ENCODE assay signal across 8 cellular contexts in genomic region chr1:155017021-155017945, GRCh38. TPM values are rescaled to one million over a fixed set of nuclear protein-coding genes. Genes with fewer than 3 reads are reported as not detected.
A peak's percentile ranks its signal among the peaks of the same experiment; 100 is the strongest.
DNase-seq lines count a peak whose midpoint lies in the region; ATAC-seq, FAIRE-seq and TF ChIP-seq lines count a peak whose summit lies in the region.

No MANE protein-coding gene starts in this region.

- TF ChIP-seq CTCF in GM12864 (IDR thresholded peaks at IDR 0.05; ENCODE audit: low read depth, low read length, missing control alignments), result peak; percentile 100
- TF ChIP-seq CTCF in astrocyte (IDR thresholded peaks at IDR 0.05; ENCODE audit: insufficient read depth, low read depth, low read length), result peak; percentile 84
- TF ChIP-seq CTCF in retinal pigment epithelial cell (conservative IDR thresholded peaks at IDR 0.05; ENCODE audit: low read depth, low read length), result peak; percentile 99

- no peaks in the 10 kb centered on the region for H3K9me3 Mint-ChIP-seq in astrocyte (ENCODE audit: unreplicated experiment)

- H3K4me3 Mint-ChIP-seq in astrocyte (ENCODE audit: unreplicated experiment), result peak overlapping the region; percentile 45

- no peaks in the 10 kb centered on the region for H3K9me3 ChIP-seq in astrocyte (ENCODE audit: insufficient read depth, low read depth, low read length)

- H4K20me1 ChIP-seq in astrocyte (ENCODE audit: insufficient read depth, low read length), result peaks cover 32% of the 10 kb centered on the region

- FAIRE-seq in astrocyte (lab: Jason Lieb, UNC), result no peak

- H3K27ac Mint-ChIP-seq in astrocyte (ENCODE audit: unreplicated experiment), result peak overlapping the region; percentile 81

- peaks cover 9% of the 10 kb centered on the region for H3K4me1 ChIP-seq in astrocyte (ENCODE audit: insufficient read depth, low read length)

- no peak for DNase-seq in GM12864 (ENCODE audit: low read depth)
- peak; percentile 86 for DNase-seq in NCI-H1436 (lab: John Stamatoyannopoulos, UW)
- DNase-seq in T-helper 9 cell, result peak; percentile 88
- DNase-seq in astrocyte (ENCODE audit: low read depth), result peak; percentile 77
- DNase-seq in hippocampal formation (lab: John Stamatoyannopoulos, UW), result peak; percentile 84 to 87
- peak; percentile 56 for DNase-seq in retinal pigment epithelial cell (ENCODE audit: low read depth)
- DNase-seq in DMS153 (lab: John Stamatoyannopoulos, UW), result no peak

- peak overlapping the region; percentile 78 for H3K4me2 ChIP-seq in astrocyte (ENCODE audit: low read length)

- peak overlapping the region; percentile 19 for H3K27ac ChIP-seq in astrocyte (ENCODE audit: low read depth, low read length)

- H3K36me3 ChIP-seq in astrocyte (ENCODE audit: insufficient read depth, low read length), result no peaks in the 10 kb centered on the region

- no peaks in the 10 kb centered on the region for H3K79me2 ChIP-seq in astrocyte (ENCODE audit: insufficient read depth, low read length)

- peak; percentile 70 for ATAC-seq in HG02588 (IDR thresholded peaks at IDR 0.05; ENCODE audit: unreplicated experiment)

- H3K4me3 ChIP-seq in GM12864 (ENCODE audit: low read depth, low read length), result peak overlapping the region; percentile 46
- H3K4me3 ChIP-seq in astrocyte (ENCODE audit: insufficient read depth, low read depth, low read length), result no peak overlapping the region
- H3K4me3 ChIP-seq in retinal pigment epithelial cell (ENCODE audit: low read length), result peak overlapping the region; percentile 30

- H3K27me3 ChIP-seq in astrocyte (ENCODE audit: insufficient read depth, low read length), result no peaks in the 10 kb centered on the region

- peak overlapping the region; percentile 43 for H2AFZ ChIP-seq in astrocyte (ENCODE audit: low read depth, low read length)

- peak overlapping the region; percentile 46 for H3K9ac ChIP-seq in astrocyte (ENCODE audit: low read length)

- H3K36me3 Mint-ChIP-seq in astrocyte (ENCODE audit: low read depth, unreplicated experiment), result peaks cover 6% of the 10 kb centered on the region

- peaks cover 29% of the 10 kb centered on the region for H3K4me1 Mint-ChIP-seq in astrocyte (ENCODE audit: low read depth, unreplicated experiment)

- no peaks in the 10 kb centered on the region for H3K27me3 Mint-ChIP-seq in astrocyte (ENCODE audit: low read depth, unreplicated experiment)

RNA-seq across cellular contexts. Expression of gene ZBTB7B, which starts 14.7 kb away (rescaled TPM):
- 46.1 and 47.5 TPM in 2 replicates for total RNA-seq in astrocyte

RNA-seq across cellular contexts. Expression of gene DCST2, which starts 16.3 kb away (rescaled TPM):
- 0.34 and 0.36 TPM in 2 replicates for total RNA-seq in astrocyte

RNA-seq across cellular contexts. Expression of gene DCST1, which starts 16.3 kb away (rescaled TPM):
- total RNA-seq in astrocyte, result not detected in 2 replicates

RNA-seq across cellular contexts. Expression of gene LENEP, which starts 23.9 kb away (rescaled TPM):
- total RNA-seq in astrocyte, result 0.99 TPM in 1 of 2 replicates, not detected in the other

RNA-seq across cellular contexts. Expression of gene ADAM15, which starts 33.8 kb away (rescaled TPM):
- total RNA-seq in astrocyte, result 66.8 and 68.3 TPM in 2 replicates

Comparison
In these comparisons a context has a peak if more than half of its experiments do, and no peak if none do; other contexts are left out.
1. DNase-seq: peak in NCI-H1436 (single experiment), T-helper 9 cell (single experiment), astrocyte (single experiment), hippocampal formation (2 of 2) and retinal pigment epithelial cell (single experiment); none in GM12864 (single experiment) and DMS153 (single experiment).
2. Peak in every context shown above with its lines, with median percentiles within 50 percentile points of each other: CTCF ChIP-seq.